1 cellular context compared by ENCODE assay signal in the genomic region with DNA sequence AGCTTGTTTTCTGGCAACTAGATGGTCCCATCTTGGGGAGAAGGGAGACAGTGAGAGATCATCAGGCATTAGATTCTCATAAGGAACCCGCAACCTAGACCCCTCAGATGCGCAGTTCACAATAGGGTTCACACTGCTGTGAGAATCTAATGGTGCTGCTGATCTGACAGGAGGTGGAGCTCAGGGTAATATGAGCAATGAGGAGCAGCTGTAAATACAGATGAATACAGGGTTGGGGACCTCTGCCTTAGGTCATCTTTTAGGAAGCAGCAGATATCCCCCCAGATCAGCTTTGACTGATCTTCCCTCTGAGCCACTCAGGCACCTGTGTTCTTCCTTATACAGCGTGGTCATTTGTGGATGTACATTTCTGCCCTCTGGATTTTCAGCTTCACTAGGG.
"Had no signal": no experiment of that assay in that cellular context is flagged by ENCODE, and none has a peak within 500 bp of the region (broad histone marks: within the 10 kb centered on the region; RNA-seq: fewer than 3 reads in every experiment).

No MANE protein-coding gene starts in this region.

- H3K9me3 ChIP-seq: MG63 had no signal

- H3K36me3 ChIP-seq: MG63 had no signal

- H3K4me3 ChIP-seq: MG63 had no signal
